ENCODE assay signal across 8 cellular contexts in genomic region chr22:17774206-17774927, GRCh38. TPM values are rescaled to one million over a fixed set of nuclear protein-coding genes. Genes with fewer than 3 reads are reported as not detected.
DNase-seq lines count a peak whose midpoint lies in the region; ATAC-seq, FAIRE-seq and TF ChIP-seq lines count a peak whose summit lies in the region.

Gene BID, minus strand, starts transcription at chr22:17774469. Its CDS starts 24,353 bp downstream, at chr22:17750116.

- no peaks in the 10 kb centered on the region for H3K9me3 Mint-ChIP-seq in activated naive CD4-positive, alpha-beta T cell treated with anti-CD3 and anti-CD28 coated beads, Interleukin-2, amount 50 U/mL, for 72 hours

- H3K9me3 ChIP-seq in pancreas = no peaks in the 10 kb centered on the region

- WGBS in pancreas, 2 donors = 0 to 1% methylated on average over 44 to 64 of the region's 64 CpGs

- H3K27me3 ChIP-seq in pancreas = no peaks in the 10 kb centered on the region

- intact Hi-C loops in Right ventricle myocardium superior (cut with DNase I) = no loop called here
- intact Hi-C loops in pancreas (cut with DNase I) = no loop called here

- H3K36me3 ChIP-seq in pancreas = no peaks in the 10 kb centered on the region

- H3K4me1 ChIP-seq in pancreas = peaks cover 3 to 7% (median 6%) of the 10 kb centered on the region in 3 donors

- H3K27ac ChIP-seq in pancreas = peak within 1 kb of the TSS in 2 of 4 donors; percentile 54 to 61

- peak; percentile 26 for ATAC-seq in GM21825 (IDR thresholded peaks at IDR 0.05; ENCODE audit: unreplicated experiment)
- ATAC-seq in activated naive CD4-positive, alpha-beta T cell treated with anti-CD3 and anti-CD28 coated beads, Interleukin-2, amount 50 U/mL, for 72 hours = peak; percentile 9 to 32
- peak; percentile 42 for ATAC-seq in Right ventricle myocardium superior (ENCODE audit: poor library complexity)
- ATAC-seq in pancreas = peak; percentile 33 to 71 (median 51)

- no peak for TF ChIP-seq CTCF in pancreas (IDR thresholded peaks at IDR 0.05)

- DNase-seq in D341Med (ENCODE audit: low spot score) = peak; percentile 79
- DNase-seq in NCI-H69 (lab: John Stamatoyannopoulos, UW) = peak; percentile 78
- DNase-seq in activated naive CD4-positive, alpha-beta T cell treated with anti-CD3 and anti-CD28 coated beads, Interleukin-2, amount 50 U/mL, for 72 hours (ENCODE audit: low spot score in 2 of 2) = no peak
- DNase-seq in Right ventricle myocardium superior = peak; percentile 81
- DNase-seq in pancreas = peak in 2 of 6 donors; percentile 46 to 81
- no peak for DNase-seq in NK-92 (lab: John Stamatoyannopoulos, UW; ENCODE audit: unreplicated experiment)
- DNase-seq in SHP77 (lab: John Stamatoyannopoulos, UW) = no peak

- H3K27ac Mint-ChIP-seq in activated naive CD4-positive, alpha-beta T cell treated with anti-CD3 and anti-CD28 coated beads, Interleukin-2, amount 50 U/mL, for 72 hours = peak within 1 kb of the TSS in 1 of 2 donors; percentile 79

- no peak for FAIRE-seq in pancreas (lab: Jason Lieb, UNC)

- H3K4me3 ChIP-seq in pancreas = peak within 1 kb of the TSS; percentile 63 to 81 (median 74)

- peaks cover 0 to 4% of the 10 kb centered on the region in 2 donors for H3K36me3 Mint-ChIP-seq in activated naive CD4-positive, alpha-beta T cell treated with anti-CD3 and anti-CD28 coated beads, Interleukin-2, amount 50 U/mL, for 72 hours

RNA-seq across cellular contexts. Expression of gene BID, which starts in this region (rescaled TPM):
- 10 to 100 TPM in 1 of 2 donors, 1 to 10 TPM in 1; 9.8 to 19.0 TPM for total RNA-seq in activated naive CD4-positive, alpha-beta T cell treated with anti-CD3 and anti-CD28 coated beads, Interleukin-2, amount 50 U/mL, for 72 hours
- total RNA-seq in Right ventricle myocardium superior (20.0 TPM), pancreas (10 to 100 TPM in 1 of 6 donors, 1 to 10 TPM in 5; 3.2 to 15.7 (median 6.6) TPM)
- 10 to 100 TPM in 1 of 2 donors, 1 to 10 TPM in 1; 8.2 to 10.2 TPM for polyA plus RNA-seq in pancreas

Comparison
In these comparisons a context has a peak if more than half of its experiments do, and no peak if none do; other contexts are left out.
1. DNase-seq: peak in D341Med (single experiment), NCI-H69 (single experiment) and Right ventricle myocardium superior (single experiment); none in activated naive CD4-positive, alpha-beta T cell treated with anti-CD3 and anti-CD28 coated beads, Interleukin-2, amount 50 U/mL, for 72 hours (0 of 2), NK-92 (single experiment) and SHP77 (0 of 2).
2. Peak in every context shown above with its lines, with median percentiles within 50 percentile points of each other: ATAC-seq.